20 cellular contexts compared by ENCODE assay signal in genomic region chr2:137987011-137987410, GRCh38. TPM values are rescaled to one million over a fixed set of nuclear protein-coding genes. Genes with fewer than 3 reads are reported as not detected.
DNase-seq lines count a peak whose midpoint lies in the region; ATAC-seq and TF ChIP-seq lines count a peak whose summit lies in the region.
"Had no signal": no experiment of that assay in that cellular context is flagged by ENCODE, and none has a peak within 500 bp of the region (broad histone marks: within the 10 kb centered on the region; RNA-seq: fewer than 3 reads in every experiment).

No MANE protein-coding gene starts in this region.

- H3K4me3 ChIP-seq in psoas muscle = no peak overlapping the region
- H3K4me3 ChIP-seq: BLaER1 treated with 17β-estradiol and CSF1 and Interleukin-3, amounts not matched to agents 10 nM and 100 nM had no signal

- TF ChIP-seq CTCF in psoas muscle (IDR thresholded peaks at IDR 0.05) = no peak

- intact Hi-C loops in psoas muscle (cut with DNase I) = no loop called here

- no peaks in the 10 kb centered on the region for H3K9me3 ChIP-seq in psoas muscle

- in situ Hi-C loops in SK-MEL-5 (cut with HindIII; ENCODE audit: low pct_unique_long_range_greater_than_20kb, low sequenced_read_pairs) = no loop called here

- ATAC-seq in psoas muscle (no peak), GM18520 (IDR thresholded peaks at IDR 0.05; ENCODE audit: unreplicated experiment) (no peak)
- ATAC-seq: CD8-positive, alpha-beta T cell; HCT116 had no signal

- no peaks in the 10 kb centered on the region for H3K36me3 ChIP-seq in psoas muscle (ENCODE audit: insufficient read depth in 1 of 2, low read depth in 1 of 2)

- no peak overlapping the region for H3K27ac ChIP-seq in psoas muscle
- H3K27ac ChIP-seq: BLaER1 treated with 17β-estradiol and CSF1 and Interleukin-3, amounts not matched to agents 10 nM and 100 nM; HL-60 had no signal

- H3K4me1 ChIP-seq in psoas muscle = no peaks in the 10 kb centered on the region

- no peaks in the 10 kb centered on the region for H3K27me3 ChIP-seq in psoas muscle (ENCODE audit: insufficient read depth in 3 of 3, low read length in 2 of 3)
- H3K27me3 ChIP-seq: BLaER1 treated with 17β-estradiol and CSF1 and Interleukin-3, amounts not matched to agents 10 nM and 100 nM had no signal

- peak; percentile 6 for DNase-seq in EH (ENCODE audit: low read depth)
- DNase-seq in SK-MEL-5 (ENCODE audit: low read depth, low spot score) = peak; percentile 88
- DNase-seq in foreskin melanocyte = peak; percentile 97
- no peak for DNase-seq in GM03348 (ENCODE audit: low spot score)
- no peak for DNase-seq in psoas muscle
- DNase-seq: CD8-positive, alpha-beta T cell; COR-L47; DMS 273 treated with DMSO at 0.1 percent for 48 hours; DMS53; DND-41; GOT3; H7; HFFc6; IMR-90 had no signal

RNA-seq across cellular contexts. Expression of gene HNMT, which starts 22.7 kb away (rescaled TPM):
- 43.3 and 55.4 TPM in 2 replicates for total RNA-seq in SK-MEL-5 (2014; rRNA removed; shearing (Covaris generic))
- 17.1 and 30.0 TPM in 2 replicates for polyA plus RNA-seq in SK-MEL-5 (2015; cell fraction: cytosol; rRNA removed)
- 12.8 and 33.3 TPM in 2 replicates for polyA plus RNA-seq in SK-MEL-5 (2015; cell fraction: nucleus; rRNA removed)
- 1 to 10 TPM; 3.5 to 7.3 (median 5.9) TPM for total RNA-seq in psoas muscle
- polyA plus RNA-seq in psoas muscle = 1 to 10 TPM; 3.8 to 5.2 (median 3.9) TPM
- total RNA-seq: B cell; CD8-positive, alpha-beta T cell; HT1080 had no signal

Comparison
In these comparisons a context has a peak if more than half of its experiments do, and no peak if none do; other contexts are left out.
1. DNase-seq: peak in EH (single experiment), SK-MEL-5 (single experiment) and foreskin melanocyte (single experiment); none in GM03348 (single experiment) and psoas muscle (0 of 2).